In genomic region chr11:96091476-96091875, GRCh38 we compare ENCODE assay signal across 8 cellular contexts.
DNase-seq lines count a peak whose midpoint lies in the region; ATAC-seq and TF ChIP-seq lines count a peak whose summit lies in the region.

No MANE protein-coding gene starts in this region.

- peaks cover 6% of the 10 kb centered on the region in 2 donors for H3K4me1 Mint-ChIP-seq in natural killer cell

- no peaks in the 10 kb centered on the region for H3K9me3 Mint-ChIP-seq in natural killer cell

- TF ChIP-seq CTCF in natural killer cell (IDR thresholded peaks at IDR 0.05), result peak; percentile 8

- DNase-seq in NCI-H2196 (lab: John Stamatoyannopoulos, UW; ENCODE audit: unreplicated experiment) (peak; percentile 10), NCI-H2196 treated with DMSO at 0.1 percent for 48 hours (lab: John Stamatoyannopoulos, UW; ENCODE audit: unreplicated experiment) (no peak), SW480 (ENCODE audit: low spot score) (peak; percentile 75), natural killer cell (no peak), middle frontal gyrus (ENCODE audit: extremely low spot score, low spot score) (no peak), C1 segment of cervical spinal cord (lab: John Stamatoyannopoulos, UW) (no peak), OCI-M2 (lab: John Stamatoyannopoulos, UW; ENCODE audit: unreplicated experiment) (no peak)

- no peaks in the 10 kb centered on the region for H3K27me3 Mint-ChIP-seq in natural killer cell (ENCODE audit: low read depth in 2 of 2)

- no peak overlapping the region for H3K27ac Mint-ChIP-seq in natural killer cell

- H3K4me3 Mint-ChIP-seq in natural killer cell, result no peak overlapping the region

- ATAC-seq in HG02852 (IDR thresholded peaks at IDR 0.05; ENCODE audit: unreplicated experiment), result peak; percentile 66
- peak in 2 of 3 donors; percentile 64 to 76 for ATAC-seq in natural killer cell

- no peaks in the 10 kb centered on the region for H3K36me3 Mint-ChIP-seq in natural killer cell

- intact Hi-C loops in natural killer cell (cut with micrococcal nuclease), result no loop called here

Comparison
In these comparisons a context has a peak if more than half of its experiments do, and no peak if none do; other contexts are left out.
1. DNase-seq: peak in NCI-H2196 (single experiment) and SW480 (single experiment); none in NCI-H2196 treated with DMSO at 0.1 percent for 48 hours (single experiment), natural killer cell (single experiment), middle frontal gyrus (single experiment), C1 segment of cervical spinal cord (0 of 14) and OCI-M2 (single experiment).